In genomic region chr9:93189369-93190132, GRCh38 we compare ENCODE assay signal across 30 cellular contexts. TPM values are rescaled to one million over a fixed set of nuclear protein-coding genes. Genes with fewer than 3 reads are reported as not detected.
DNase-seq lines count a peak whose midpoint lies in the region; ATAC-seq and TF ChIP-seq lines count a peak whose summit lies in the region.
"Had no signal": no experiment of that assay in that cellular context is flagged by ENCODE, and none has a peak within 500 bp of the region (broad histone marks: within the 10 kb centered on the region; RNA-seq: fewer than 3 reads in every experiment).

No MANE protein-coding gene starts in this region.

- 51 to 65% (median 60%) methylated on average over 17 to 21 of the region's 21 CpGs for WGBS in heart left ventricle, 4 donors
- 57 to 70% (median 61%) methylated on average over 20 to 21 of the region's 21 CpGs for WGBS in psoas muscle, 3 donors

- peak overlapping the region in 10 of 12 donors; percentile 62 to 98 (median 87) for H3K27ac ChIP-seq in heart left ventricle
- H3K27ac ChIP-seq in psoas muscle = peak overlapping the region; percentile 50
- H3K27ac ChIP-seq: parathyroid adenoma, right lobe of liver, upper lobe of right lung had no signal

- H3K4me3 ChIP-seq in heart left ventricle (no peak overlapping the region), psoas muscle (no peak overlapping the region)
- H3K4me3 ChIP-seq: mucosa of descending colon, right lobe of liver, upper lobe of right lung had no signal

- ATAC-seq in heart left ventricle (peak; percentile 2 to 56 (median 32)), psoas muscle (peak in 3 of 4 donors; percentile 32 to 54 (median 42))
- ATAC-seq: HCT116; mucosa of descending colon; natural killer cell treated with Interleukin-12 subunit alpha and Interleukin-12 subunit beta and Interleukin-15 and Interleukin-18, amount 100 ng/mL, for 72 hours; upper lobe of right lung had no signal

- peaks cover 3 to 83% (median 23%) of the 10 kb centered on the region in 12 donors for H3K4me1 ChIP-seq in heart left ventricle
- peaks cover 36% of the 10 kb centered on the region for H3K4me1 ChIP-seq in psoas muscle
- H3K4me1 ChIP-seq: parathyroid adenoma, upper lobe of right lung had no signal

- H3K36me3 ChIP-seq in heart left ventricle (no peaks in the 10 kb centered on the region), psoas muscle (ENCODE audit: insufficient read depth in 1 of 2, low read depth in 1 of 2) (no peaks in the 10 kb centered on the region)
- H3K36me3 ChIP-seq: right lobe of liver, upper lobe of right lung had no signal

- H3K9me3 ChIP-seq in heart left ventricle (no peaks in the 10 kb centered on the region), psoas muscle (no peaks in the 10 kb centered on the region)
- H3K9me3 ChIP-seq: mucosa of descending colon, right lobe of liver, SK-N-SH, upper lobe of right lung had no signal

- H3K27me3 ChIP-seq in heart left ventricle = peaks cover 0 to 18% (median 0%) of the 10 kb centered on the region in 9 donors
- no peaks in the 10 kb centered on the region for H3K27me3 ChIP-seq in psoas muscle (ENCODE audit: insufficient read depth in 3 of 3, low read length in 2 of 3)

- TF ChIP-seq CTCF in heart left ventricle (IDR thresholded peaks at IDR 0.05) (no peak), psoas muscle (IDR thresholded peaks at IDR 0.05) (no peak)

- intact Hi-C loops in heart left ventricle (cut with DNase I) = loop anchor here in 1 of 10 donors (5.0 kb wide), 1 partner anchor 58 kb away; no protein-coding TSS in a partner anchor
- intact Hi-C loops in cardiac septum (cut with DNase I) = no loop called here
- intact Hi-C loops in psoas muscle (cut with DNase I) = no loop called here

- peak in 2 of 5 donors; percentile 66 to 75 for DNase-seq in heart left ventricle
- no peak for DNase-seq in cardiac septum (ENCODE audit: low spot score)
- DNase-seq in islet precursor cell = peak; percentile 50
- DNase-seq in psoas muscle = peak in 1 of 2 donors; percentile 56
- no peak for DNase-seq in COR-L47 (lab: John Stamatoyannopoulos, UW)
- no peak for DNase-seq in HT-29 (ENCODE audit: low spot score)
- DNase-seq in NCI-H2107 treated with DMSO at 0.1 percent for 48 hours (lab: John Stamatoyannopoulos, UW; ENCODE audit: unreplicated experiment) = no peak
- no peak for DNase-seq in hepatic stellate cell (ENCODE audit: low spot score)
- DNase-seq: 8988T; activated CD4-positive, alpha-beta memory T cell treated with anti-CD3 and anti-CD28 coated beads, Interleukin-2, amount 10 ng/mL, durations not matched to agents 7 days and 5 days; activated CD8-positive, alpha-beta memory T cell treated with anti-CD3 and anti-CD28 coated beads, Interleukin-2, amount 50 U/mL, for 48 hours; activated naive CD4-positive, alpha-beta T cell treated with Interleukin-2 at 50 U/mL for 16 hours; DND-41; dorsolateral prefrontal cortex; GF-D8; NCI-H1930; NCI-H526 treated with DMSO at 0.1 percent for 48 hours; NK-92 treated with Interleukin-12 subunit alpha and Interleukin-12 subunit beta, amount 100 ng/mL, for 24 hours; SK-N-SH; stimulated activated CD4-positive, alpha-beta T cell treated with anti-CD3 and anti-CD28 coated beads, Interleukin-4, amount 100 ng/mL, for 4 hours; T-helper 2 cell; upper lobe of right lung had no signal

- no peak for TF ChIP-seq POLR2A in heart left ventricle (IDR thresholded peaks at IDR 0.05)

RNA-seq across cellular contexts. Expression of gene WNK2, which starts 5.6 kb away (rescaled TPM):
- total RNA-seq in heart left ventricle (100 to 1,000 TPM; 107 to 206 (median 129) TPM), cardiac septum (123 TPM), psoas muscle (10 to 100 TPM; 35.5 to 58.8 (median 43.0) TPM)
- polyA plus RNA-seq in heart left ventricle (10 to 100 TPM; 29.4 to 97.5 TPM), psoas muscle (10 to 100 TPM in 2 of 3 donors, 1 to 10 TPM in 1; 8.1 to 22.5 (median 11.9) TPM)
- 27.5 and 28.6 TPM in 2 replicates for total RNA-seq in HT-29 (2014; rRNA removed; shearing (Covaris generic))
- total RNA-seq: fibroblast of lung; lung microvascular endothelial cell; natural killer cell treated with Interleukin-12 subunit alpha and Interleukin-12 subunit beta and Interleukin-15 and Interleukin-18, amount 100 ng/mL, for 72 hours had no signal
- polyA plus RNA-seq: fibroblast of lung, keratinocyte had no signal

RNA-seq across cellular contexts. Expression of gene NINJ1, which starts 55.5 kb away (rescaled TPM):
- total RNA-seq in heart left ventricle (10 to 100 TPM; 42.2 to 96.1 (median 56.3) TPM), cardiac septum (46.4 TPM), psoas muscle (10 to 100 TPM; 17.8 to 24.8 (median 21.2) TPM)
- polyA plus RNA-seq in heart left ventricle (10 to 100 TPM; 52.0 to 52.9 TPM), psoas muscle (10 to 100 TPM; 19.2 to 40.1 (median 22.8) TPM)
- total RNA-seq in HT-29 (2014; rRNA removed; shearing (Covaris generic)) = 45.0 and 49.7 TPM in 2 replicates
